Comparison of ENCODE assay signal across 20 cellular contexts in genomic region chr22:46241397-46242007, GRCh38. TPM values are rescaled to one million over a fixed set of nuclear protein-coding genes. Genes with fewer than 3 reads are reported as not detected.
DNase-seq lines count a peak whose midpoint lies in the region; ATAC-seq, FAIRE-seq and TF ChIP-seq lines count a peak whose summit lies in the region.
"Had no signal": no experiment of that assay in that cellular context is flagged by ENCODE, and none has a peak within 500 bp of the region (broad histone marks: within the 10 kb centered on the region; RNA-seq: fewer than 3 reads in every experiment).

No MANE protein-coding gene starts in this region.

- peaks cover 0 to 56% (median 29%) of the 10 kb centered on the region in 9 donors for H3K36me3 ChIP-seq in heart left ventricle
- H3K36me3 ChIP-seq in testis (ENCODE audit: low read depth, missing control alignments) = no peaks in the 10 kb centered on the region
- H3K36me3 ChIP-seq in kidney (ENCODE audit: control insufficient read depth in 1 of 2, insufficient read depth in 2 of 2, low read length in 2 of 2) = peaks cover 14 to 29% of the 10 kb centered on the region in 2 donors

- H3K9me3 ChIP-seq in heart left ventricle = no peaks in the 10 kb centered on the region
- no peaks in the 10 kb centered on the region for H3K9me3 ChIP-seq in T-helper 17 cell (ENCODE audit: control insufficient read depth, low read length, poor library complexity, severe bottlenecking)
- no peaks in the 10 kb centered on the region for H3K9me3 ChIP-seq in testis
- H3K9me3 ChIP-seq in kidney (ENCODE audit: control insufficient read depth in 1 of 2, low read length in 2 of 2) = no peaks in the 10 kb centered on the region

- no peaks in the 10 kb centered on the region for H3K9me3 Mint-ChIP-seq in activated T-cell treated with anti-CD3 and anti-CD28 coated beads, Interleukin-2, amount 50 U/mL, for 24 hours
- H3K9me3 Mint-ChIP-seq: CD8-positive, alpha-beta memory T cell had no signal

- H3K4me1 ChIP-seq in heart left ventricle = peaks cover 5 to 79% (median 44%) of the 10 kb centered on the region in 12 donors
- H3K4me1 ChIP-seq in testis = peaks cover 31% of the 10 kb centered on the region
- peaks cover 0 to 7% of the 10 kb centered on the region in 2 donors for H3K4me1 ChIP-seq in kidney (ENCODE audit: control insufficient read depth in 1 of 2, insufficient read depth in 1 of 2, low read depth in 1 of 2, low read length in 2 of 2)

- peak overlapping the region in 11 of 12 donors; percentile 35 to 90 (median 68) for H3K27ac ChIP-seq in heart left ventricle
- no peak overlapping the region for H3K27ac ChIP-seq in testis
- H3K27ac ChIP-seq in kidney (ENCODE audit: low read depth in 2 of 2, low read length in 2 of 2) = no peak overlapping the region
- H3K27ac ChIP-seq: 22Rv1 had no signal

- intact Hi-C loops in heart left ventricle (cut with DNase I) = loop anchor here in 4 of 10 donors (5.0 to 10.0 kb wide), 3 partner anchors 87 to 303 kb away; partner anchors contain the start of gene PPARA (in 2 of the 4)
- intact Hi-C loops in Right ventricle myocardium inferior (cut with DNase I) = loop anchor here (5.0 to 10.0 kb wide), 2 partner anchors 44 to 87 kb away; partner anchors contain the start of gene PPARA
- intact Hi-C loops in testis (cut with DNase I; ENCODE audit: low total_unique reads) = no loop called here
- intact Hi-C loops in kidney (cut with DNase I) = no loop called here

- H3K27me3 ChIP-seq in heart left ventricle = no peaks in the 10 kb centered on the region
- H3K27me3 ChIP-seq in testis = no peaks in the 10 kb centered on the region

- no peak for FAIRE-seq in kidney (lab: Jason Lieb, UNC)
- FAIRE-seq: GM12892 had no signal

- peak in 2 of 4 donors; percentile 31 to 40 for ATAC-seq in heart left ventricle
- ATAC-seq in Right ventricle myocardium inferior = no peak
- no peak for ATAC-seq in T-helper 17 cell

- H3K36me3 Mint-ChIP-seq in T-helper 17 cell (ENCODE audit: low read depth) = peaks cover 3% of the 10 kb centered on the region
- H3K36me3 Mint-ChIP-seq in activated T-cell treated with anti-CD3 and anti-CD28 coated beads, Interleukin-2, amount 50 U/mL, for 24 hours (ENCODE audit: low read depth) = peaks cover 41% of the 10 kb centered on the region

- peaks cover 9% of the 10 kb centered on the region for H3K4me1 Mint-ChIP-seq in T-helper 17 cell
- peaks cover 18% of the 10 kb centered on the region for H3K4me1 Mint-ChIP-seq in activated T-cell treated with anti-CD3 and anti-CD28 coated beads, Interleukin-2, amount 50 U/mL, for 24 hours (ENCODE audit: low read depth)

- 39 to 47% (median 39%) methylated on average over 5 of the region's 5 CpGs for WGBS in heart left ventricle, 4 donors
- WGBS in testis, 2 donors = 46 to 51% methylated on average over 5 of the region's 5 CpGs

- TF ChIP-seq POLR2A in heart left ventricle (IDR thresholded peaks at IDR 0.05) (no peak), testis (IDR thresholded peaks at IDR 0.05) (no peak)

- peak overlapping the region; percentile 29 for H3K27ac Mint-ChIP-seq in T-helper 17 cell
- no peak overlapping the region for H3K27ac Mint-ChIP-seq in activated T-cell treated with anti-CD3 and anti-CD28 coated beads, Interleukin-2, amount 50 U/mL, for 24 hours

- H3K4me3 ChIP-seq in heart left ventricle = no peak overlapping the region
- H3K4me3 ChIP-seq in testis = no peak overlapping the region
- no peak overlapping the region for H3K4me3 ChIP-seq in kidney (ENCODE audit: low read length in 2 of 2)

- peak in 2 of 5 donors; percentile 37 to 63 for DNase-seq in heart left ventricle
- no peak for DNase-seq in Right ventricle myocardium inferior (ENCODE audit: missing footprints)
- DNase-seq in T-helper 17 cell = no peak
- peak; percentile 36 for DNase-seq in cerebellum (ENCODE audit: low spot score)
- DNase-seq in testis = peak; percentile 55
- DNase-seq in activated T-cell treated with anti-CD3 and anti-CD28 coated beads, Interleukin-2, amount 50 U/mL, for 24 hours = no peak
- DNase-seq in kidney = no peak
- no peak for DNase-seq in AG08395 (ENCODE audit: low spot score)
- DNase-seq: CD8-positive, alpha-beta memory T cell; GF-D8; GOT3; KBM-7; NCI-H146; NCI-H226; NCI-H524 treated with DMSO at 0.1 percent for 48 hours; SIG-M5 had no signal

- no peak for TF ChIP-seq CTCF in heart left ventricle (IDR thresholded peaks at IDR 0.05)
- TF ChIP-seq CTCF in testis (IDR thresholded peaks at IDR 0.05) = no peak
- no peak for TF ChIP-seq CTCF in kidney (IDR thresholded peaks at IDR 0.05; ENCODE audit: borderline replicate concordance, extremely low read depth, insufficient read depth)

- H3K9ac ChIP-seq in kidney (ENCODE audit: low read length in 2 of 2) = no peak overlapping the region

- no peak overlapping the region for H3K4me3 Mint-ChIP-seq in T-helper 17 cell
- H3K4me3 Mint-ChIP-seq in activated T-cell treated with anti-CD3 and anti-CD28 coated beads, Interleukin-2, amount 50 U/mL, for 24 hours = no peak overlapping the region
- H3K4me3 Mint-ChIP-seq: CD8-positive, alpha-beta memory T cell had no signal

- H3K27me3 Mint-ChIP-seq in T-helper 17 cell = no peaks in the 10 kb centered on the region
- no peaks in the 10 kb centered on the region for H3K27me3 Mint-ChIP-seq in activated T-cell treated with anti-CD3 and anti-CD28 coated beads, Interleukin-2, amount 50 U/mL, for 24 hours
- H3K27me3 Mint-ChIP-seq: CD8-positive, alpha-beta memory T cell had no signal

RNA-seq across cellular contexts. Expression of gene CDPF1, which starts 8.6 kb away (rescaled TPM):
- total RNA-seq in heart left ventricle (10 to 100 TPM in 2 of 9 donors, 1 to 10 TPM in 7; 7.4 to 13.6 (median 9.3) TPM), Right ventricle myocardium inferior (6.2 TPM), T-helper 17 cell (1 to 10 TPM; 3.5 to 4.3 TPM), cerebellum (6.5 TPM), testis (10 to 100 TPM; 11.0 to 12.2 TPM), kidney (10.2 TPM)
- polyA plus RNA-seq in heart left ventricle (10 to 100 TPM in 1 of 2 donors, 1 to 10 TPM in 1; 9.0 to 11.9 TPM), testis (ENCODE audit: insufficient read depth, low read depth, low replicate concordance) (6.0 TPM), kidney (ENCODE audit: insufficient read depth, low read depth, low replicate concordance) (13.3 TPM)

RNA-seq across cellular contexts. Expression of gene PKDREJ, which starts 21.6 kb away (rescaled TPM):
- total RNA-seq in heart left ventricle (under 1 TPM in 7 of 9 donors, not detected in 2; 0.04 to 0.16 (median 0.13) TPM), Right ventricle myocardium inferior (0.08 TPM), T-helper 17 cell (not detected), cerebellum (under 0.01 TPM), testis (1 to 10 TPM; 3.4 to 5.0 TPM), kidney (0.06 TPM)
- polyA plus RNA-seq in heart left ventricle (under 1 TPM; 0.03 to 0.04 TPM), testis (ENCODE audit: insufficient read depth, low read depth, low replicate concordance) (10.4 TPM), kidney (ENCODE audit: insufficient read depth, low read depth, low replicate concordance) (0.15 TPM)
- total RNA-seq: CD8-positive, alpha-beta memory T cell; M059J had no signal
- polyA plus RNA-seq: BJ had no signal

RNA-seq across cellular contexts. Expression of gene TTC38, which starts 26.3 kb away (rescaled TPM):
- total RNA-seq in heart left ventricle = 10 to 100 TPM; 21.3 to 72.4 (median 25.3) TPM
- polyA plus RNA-seq in heart left ventricle = 10 to 100 TPM; 15.5 to 34.8 TPM
- 23.8 TPM for total RNA-seq in Right ventricle myocardium inferior
- 1 to 10 TPM; 4.3 to 7.1 TPM for total RNA-seq in T-helper 17 cell
- total RNA-seq in cerebellum = 15.3 TPM
- 10 to 100 TPM; 36.4 to 44.2 TPM for total RNA-seq in testis
- polyA plus RNA-seq in testis (ENCODE audit: insufficient read depth, low read depth, low replicate concordance) = 15.7 TPM
- total RNA-seq in kidney = 41.3 TPM
- polyA plus RNA-seq in kidney (ENCODE audit: insufficient read depth, low read depth, low replicate concordance) = 100 TPM

RNA-seq across cellular contexts. Expression of gene GTSE1, which starts 55.2 kb away (rescaled TPM):
- 1 to 10 TPM in 2 of 9 donors, under 1 TPM in 6, not detected in 1; 0.21 to 6.9 (median 0.64) TPM for total RNA-seq in heart left ventricle
- polyA plus RNA-seq in heart left ventricle = under 1 TPM; 0.19 to 0.62 TPM
- total RNA-seq in Right ventricle myocardium inferior = 0.92 TPM
- total RNA-seq in T-helper 17 cell = under 1 TPM; 0.25 to 0.57 TPM
- 6.2 TPM for total RNA-seq in cerebellum
- total RNA-seq in testis = 1 to 10 TPM; 9.0 to 10.0 TPM
- polyA plus RNA-seq in testis (ENCODE audit: insufficient read depth, low read depth, low replicate concordance) = 22.9 TPM
- 0.94 TPM for total RNA-seq in kidney
- polyA plus RNA-seq in kidney (ENCODE audit: insufficient read depth, low read depth, low replicate concordance) = 0.41 TPM

Comparison
In these comparisons a context has a peak if more than half of its experiments do, and no peak if none do; other contexts are left out.
1. DNase-seq: peak in cerebellum (single experiment) and testis (single experiment); none in Right ventricle myocardium inferior (single experiment), T-helper 17 cell (0 of 3), activated T-cell treated with anti-CD3 and anti-CD28 coated beads, Interleukin-2, amount 50 U/mL, for 24 hours (single experiment), kidney (single experiment) and AG08395 (single experiment).
2. H3K27ac ChIP-seq: peak in heart left ventricle (11 of 12); none in testis (0 of 2) and kidney (0 of 2).